ENCODE assay signal across 10 cellular contexts in genomic region chr6:41538556-41539182, GRCh38. TPM values are rescaled to one million over a fixed set of nuclear protein-coding genes. Genes with fewer than 3 reads are reported as not detected.
DNase-seq lines count a peak whose midpoint lies in the region; ATAC-seq and TF ChIP-seq lines count a peak whose summit lies in the region.
"Had no signal": no experiment of that assay in that cellular context is flagged by ENCODE, and none has a peak within 500 bp of the region (broad histone marks: within the 10 kb centered on the region; RNA-seq: fewer than 3 reads in every experiment).

No MANE protein-coding gene starts in this region.

- peaks cover 13% of the 10 kb centered on the region for H3K36me3 Mint-ChIP-seq in MCF 10A (ENCODE audit: insufficient read depth, unreplicated experiment)
- H3K36me3 Mint-ChIP-seq in activated CD4-positive, alpha-beta T cell treated with anti-CD3 and anti-CD28 coated beads, Interleukin-2, amount 10 ng/mL, durations not matched to agents 24 days and 14 days (ENCODE audit: low read depth), result no peaks in the 10 kb centered on the region

- dilution Hi-C loops in mammary epithelial cell (cut with HindIII; ENCODE audit: low sequenced_read_pairs), result no loop called here

- H3K4me3 ChIP-seq in mammary epithelial cell (replicated peaks in 1 of 3; ENCODE audit: insufficient read depth in 1 of 3, low read depth in 2 of 3, low read length in 3 of 3) (no peak overlapping the region), fibroblast of pulmonary artery (replicated peaks; ENCODE audit: low read depth, low read length) (no peak overlapping the region), upper lobe of left lung (no peak overlapping the region)

- DNase-seq in MCF 10A (ENCODE audit: unreplicated experiment) (peak; percentile 49), mammary epithelial cell (no peak), NOMO-1 treated with dmso at 0.1 percent for 144 hours (lab: John Stamatoyannopoulos, UW; ENCODE audit: unreplicated experiment) (peak; percentile 70), fibroblast of pulmonary artery (ENCODE audit: low read depth) (peak; percentile 13), upper lobe of left lung (peak in 1 of 2 donors; percentile 70), mucosa of gallbladder (ENCODE audit: low spot score) (no peak)
- no peak for DNase-seq in activated CD4-positive, alpha-beta T cell treated with anti-CD3 and anti-CD28 coated beads, Interleukin-2, amount 10 ng/mL, durations not matched to agents 24 days and 14 days
- DNase-seq: NCI-H1694 had no signal

- H2AFZ ChIP-seq in mammary epithelial cell (ENCODE audit: low read depth, low read length), result no peak overlapping the region

- peaks cover 19% of the 10 kb centered on the region for H3K4me1 ChIP-seq in mammary epithelial cell (ENCODE audit: insufficient read depth, low read length)
- H3K4me1 ChIP-seq in upper lobe of left lung, result peaks cover 0 to 23% (median 18%) of the 10 kb centered on the region in 4 donors

- no peaks in the 10 kb centered on the region for H3K9me3 Mint-ChIP-seq in MCF 10A (ENCODE audit: unreplicated experiment)
- H3K9me3 Mint-ChIP-seq in activated CD4-positive, alpha-beta T cell treated with anti-CD3 and anti-CD28 coated beads, Interleukin-2, amount 10 ng/mL, durations not matched to agents 24 days and 14 days, result no peaks in the 10 kb centered on the region
- H3K9me3 Mint-ChIP-seq: activated naive CD4-positive, alpha-beta T cell treated with anti-CD3 and anti-CD28 coated beads, Interleukin-2, amount 50 U/mL, for 72 hours had no signal

- CTCF ChIA-PET in MCF 10A (lab: Yijun Ruan, JAX) (interaction anchor here (0.6 kb wide), 1 partner anchor 10 kb away, joined by 3 read pairs; no protein-coding TSS in a partner anchor), mammary epithelial cell (lab: Charles Lee; ENCODE audit: low non-redundant PET) (interaction anchor here (0.6 kb wide), 1 partner anchor 170 kb away, joined by 3 read pairs; no protein-coding TSS in a partner anchor)

- POLR2A ChIA-PET in MCF 10A (lab: Yijun Ruan, JAX), result no interaction called here

- no peaks in the 10 kb centered on the region for H3K27me3 ChIP-seq in mammary epithelial cell (ENCODE audit: insufficient read depth, low read length)
- no peaks in the 10 kb centered on the region for H3K27me3 ChIP-seq in upper lobe of left lung

- H4K20me1 ChIP-seq in mammary epithelial cell (ENCODE audit: insufficient read depth, low read length), result no peaks in the 10 kb centered on the region

- H3K27ac ChIP-seq in mammary epithelial cell (ENCODE audit: insufficient read depth, low read depth, low read length) (no peak overlapping the region), upper lobe of left lung (peak overlapping the region in 1 of 4 donors; percentile 18)

- H3K9me3 ChIP-seq in mammary epithelial cell (replicated peaks; ENCODE audit: insufficient read depth, low read length), result no peaks in the 10 kb centered on the region
- H3K9me3 ChIP-seq in upper lobe of left lung, result no peaks in the 10 kb centered on the region

- no TSS peak for BruUV-seq in MCF 10A (replicated peaks; lab: Mats Ljungman, UMichigan)
- no TSS peak for BruUV-seq in mammary epithelial cell (replicated peaks; lab: Mats Ljungman, UMichigan)

- intact Hi-C loops in MCF 10A (cut with micrococcal nuclease), result no loop called here
- intact Hi-C loops in mammary epithelial cell (cut with micrococcal nuclease), result no loop called here
- intact Hi-C loops in activated CD4-positive, alpha-beta T cell treated with anti-CD3 and anti-CD28 coated beads, Interleukin-2, amount 10 ng/mL, durations not matched to agents 24 days and 14 days (cut with micrococcal nuclease), result no loop called here

- peaks cover 38% of the 10 kb centered on the region for H3K4me1 Mint-ChIP-seq in MCF 10A (ENCODE audit: insufficient read depth, unreplicated experiment)
- H3K4me1 Mint-ChIP-seq in activated CD4-positive, alpha-beta T cell treated with anti-CD3 and anti-CD28 coated beads, Interleukin-2, amount 10 ng/mL, durations not matched to agents 24 days and 14 days, result no peaks in the 10 kb centered on the region

- H3K4me2 ChIP-seq in mammary epithelial cell (ENCODE audit: insufficient read depth, low read depth, low read length), result no peak overlapping the region

- TF ChIP-seq POLR2A in upper lobe of left lung (IDR thresholded peaks at IDR 0.05), result no peak

- no peak for TF ChIP-seq EP300 in upper lobe of left lung (IDR thresholded peaks at IDR 0.05)

- H3K4me3 Mint-ChIP-seq in MCF 10A (ENCODE audit: unreplicated experiment), result no peak overlapping the region
- no peak overlapping the region for H3K4me3 Mint-ChIP-seq in activated CD4-positive, alpha-beta T cell treated with anti-CD3 and anti-CD28 coated beads, Interleukin-2, amount 10 ng/mL, durations not matched to agents 24 days and 14 days

- in situ Hi-C loops in mammary epithelial cell (cut with MboI; ENCODE audit: low sequenced_read_pairs in 2 of 2), result no loop called here

- no peak overlapping the region for H3K27ac Mint-ChIP-seq in MCF 10A (ENCODE audit: low read depth, unreplicated experiment)
- no peak overlapping the region for H3K27ac Mint-ChIP-seq in activated CD4-positive, alpha-beta T cell treated with anti-CD3 and anti-CD28 coated beads, Interleukin-2, amount 10 ng/mL, durations not matched to agents 24 days and 14 days

- no peak overlapping the region for H3K9ac ChIP-seq in mammary epithelial cell (ENCODE audit: insufficient read depth, low read length)

- ATAC-seq in upper lobe of left lung (ENCODE audit: low FRiP score in 2 of 2) (peak; percentile 56 to 77), GM18502 (IDR thresholded peaks at IDR 0.05; ENCODE audit: poor library complexity, unreplicated experiment) (no peak)
- ATAC-seq: activated naive CD4-positive, alpha-beta T cell treated with anti-CD3 and anti-CD28 coated beads, Interleukin-2, amount 50 U/mL, for 72 hours had no signal

- H3K27me3 Mint-ChIP-seq in MCF 10A (ENCODE audit: insufficient read depth, unreplicated experiment), result no peaks in the 10 kb centered on the region
- peaks cover 76% of the 10 kb centered on the region for H3K27me3 Mint-ChIP-seq in activated CD4-positive, alpha-beta T cell treated with anti-CD3 and anti-CD28 coated beads, Interleukin-2, amount 10 ng/mL, durations not matched to agents 24 days and 14 days

- H3K79me2 ChIP-seq in mammary epithelial cell (ENCODE audit: insufficient read depth, low read length), result no peaks in the 10 kb centered on the region

- WGBS in mammary epithelial cell (ENCODE audit: low coverage, missing lambda C conversion rate), result 86% methylated on average over 2 of the region's 2 CpGs
- 80 to 90% methylated on average over 2 of the region's 2 CpGs for WGBS in upper lobe of left lung, 2 donors

- TF ChIP-seq CTCF in MCF 10A (IDR thresholded peaks at IDR 0.05; ENCODE audit: unreplicated experiment), result no peak
- no peak for TF ChIP-seq CTCF in mammary epithelial cell (conservative IDR thresholded peaks at IDR 0.05 in 1 of 2, IDR thresholded peaks at IDR 0.05 in 1 of 2; ENCODE audit: extremely low read depth in 1 of 2, insufficient read depth in 1 of 2, low read depth in 1 of 2, low read length in 2 of 2)
- no peak for TF ChIP-seq CTCF in fibroblast of pulmonary artery (IDR thresholded peaks at IDR 0.05; ENCODE audit: low read length, missing control alignments)
- TF ChIP-seq CTCF in upper lobe of left lung (IDR thresholded peaks at IDR 0.05), result no peak

- H3K36me3 ChIP-seq in mammary epithelial cell (ENCODE audit: insufficient read depth, low read length) (no peaks in the 10 kb centered on the region), upper lobe of left lung (no peaks in the 10 kb centered on the region)

RNA-seq across cellular contexts. Expression of gene FOXP4, which starts 7.5 kb away (rescaled TPM):
- 16.5 and 18.4 TPM in 2 replicates for total RNA-seq in MCF 10A (2022)
- 10 to 100 TPM in 1 of 2 donors, 1 to 10 TPM in 1; 5.0 to 19.2 TPM for total RNA-seq in mammary epithelial cell
- polyA plus RNA-seq in mammary epithelial cell, result 5.7 TPM
- polyA minus RNA-seq in mammary epithelial cell, result 8.4 TPM
- total RNA-seq in upper lobe of left lung, result 10 to 100 TPM; 21.0 to 52.2 (median 27.7) TPM
- 16.9 and 17.6 TPM in 2 replicates for total RNA-seq in activated CD4-positive, alpha-beta T cell treated with anti-CD3 and anti-CD28 coated beads, Interleukin-2, amount 10 ng/mL, durations not matched to agents 24 days and 14 days
- total RNA-seq in mucosa of gallbladder, result 66.5 TPM

Comparison
In these comparisons a context has a peak if more than half of its experiments do, and no peak if none do; other contexts are left out.
1. DNase-seq: peak in MCF 10A (single experiment), NOMO-1 treated with dmso at 0.1 percent for 144 hours (single experiment) and fibroblast of pulmonary artery (single experiment); none in mammary epithelial cell (single experiment), activated CD4-positive, alpha-beta T cell treated with anti-CD3 and anti-CD28 coated beads, Interleukin-2, amount 10 ng/mL, durations not matched to agents 24 days and 14 days (single experiment) and mucosa of gallbladder (single experiment).